ENCODE assay signal across 8 cellular contexts in genomic region chr17:75904749-75905521, GRCh38. TPM values are rescaled to one million over a fixed set of nuclear protein-coding genes. Genes with fewer than 3 reads are reported as not detected.
DNase-seq lines count a peak whose midpoint lies in the region; ATAC-seq and TF ChIP-seq lines count a peak whose summit lies in the region.

MRPL38 (minus strand) TSS chr17:75904884; CDS start chr17:75904875, 9 bp downstream.

- H3K9me3 ChIP-seq in SK-N-MC (ENCODE audit: low read depth, low read length) (no peaks in the 10 kb centered on the region), testis (no peaks in the 10 kb centered on the region)

- H3K27me3 ChIP-seq in testis: no peaks in the 10 kb centered on the region

- H3K4me3 ChIP-seq in GM08714 (ENCODE audit: low read length) (peak within 1 kb of the TSS; percentile 89), NB4 (ENCODE audit: low read depth, low read length) (peak within 1 kb of the TSS; percentile 79), SK-N-MC (peak within 1 kb of the TSS; percentile 86), testis (peak within 1 kb of the TSS; percentile 81 to 82)

- 2 to 5% methylated on average over 7 to 46 of the region's 69 CpGs for whole genome bisulfite sequencing in testis, 2 donors

- H3K27ac Mint-ChIP-seq in HFFc6: peak within 1 kb of the TSS; percentile 95

- peak; percentile 95 for DNase-seq in HFFc6
- peak; percentile 97 for DNase-seq in NB4 (ENCODE audit: low read depth)
- peak; percentile 20 for DNase-seq in SK-N-MC (ENCODE audit: low read depth, low spot score)
- DNase-seq in activated naive CD4-positive, alpha-beta T cell treated with anti-CD3 and anti-CD28 coated beads, Interleukin-2, amount 50 U/mL, for 16 hours: peak; percentile 94
- DNase-seq in globus pallidus (ENCODE audit: low spot score): peak; percentile 83
- DNase-seq in omental fat pad (ENCODE audit: low spot score): peak; percentile 79
- peak; percentile 94 for DNase-seq in testis

- TF ChIP-seq CTCF in HFFc6 (IDR thresholded peaks at IDR 0.05): peak; percentile 100
- peak; percentile 63 for TF ChIP-seq CTCF in NB4 (IDR thresholded peaks at IDR 0.05; ENCODE audit: low read depth, low read length)
- peak in 2 of 3 donors; percentile 95 to 99 for TF ChIP-seq CTCF in omental fat pad (IDR thresholded peaks at IDR 0.05)
- TF ChIP-seq CTCF in testis (IDR thresholded peaks at IDR 0.05): peak; percentile 99 to 100 (median 100)

- peaks cover 9% of the 10 kb centered on the region; the same call in 1 of the 2 replicates for H3K4me1 Mint-ChIP-seq in HFFc6 (ENCODE audit: low read depth)

- no peaks in the 10 kb centered on the region for H3K9me3 Mint-ChIP-seq in HFFc6

- intact Hi-C loops in testis (cut with DNase I; ENCODE audit: low total_unique reads): loop anchor here (2.0 kb wide), 1 partner anchor 102 kb away; no protein-coding TSS in a partner anchor

- H3K36me3 ChIP-seq in SK-N-MC (ENCODE audit: insufficient read depth, low read length): peaks cover 17% of the 10 kb centered on the region; the same call in 1 of the 2 replicates
- no peaks in the 10 kb centered on the region for H3K36me3 ChIP-seq in testis (ENCODE audit: low read depth, missing control alignments)

- H3K36me3 Mint-ChIP-seq in HFFc6 (ENCODE audit: low read depth): no peaks in the 10 kb centered on the region

- H3K27ac ChIP-seq in SK-N-MC (peak within 1 kb of the TSS; percentile 78), testis (peak within 1 kb of the TSS; percentile 75 to 82)

- peaks cover 9% of the 10 kb centered on the region for H3K4me1 ChIP-seq in testis

- peak; percentile 95 for ATAC-seq in omental fat pad (ENCODE audit: low FRiP score)

- peak within 1 kb of the TSS; percentile 88 for H3K9ac ChIP-seq in SK-N-MC (ENCODE audit: insufficient read length)

- TF ChIP-seq POLR2A in NB4 (IDR thresholded peaks at IDR 0.05; ENCODE audit: extremely low read depth, insufficient read length) (peak; percentile 57), testis (IDR thresholded peaks at IDR 0.05) (no peak)

- peaks cover 2% of the 10 kb centered on the region; the same call in 1 of the 2 replicates for H3K27me3 Mint-ChIP-seq in HFFc6 (ENCODE audit: insufficient read depth)

- peak within 1 kb of the TSS; percentile 97 for H3K4me3 Mint-ChIP-seq in HFFc6

RNA-seq across cellular contexts. Expression of gene MRPL38, which starts in this region (rescaled TPM):
- total RNA-seq in HFFc6 (2021; fragmentation: NEBNext Ultra II Directional; extraction: Animal tissue kit (Norgen Biotek cat#: 25700)): 10 to 100 TPM; 64.9 to 89.8 (median 70.3) TPM
- total RNA-seq in omental fat pad (10 to 100 TPM; 24.9 to 46.0 (median 35.6) TPM), testis (10 to 100 TPM; 88.2 to 88.7 TPM)
- polyA plus RNA-seq in testis (ENCODE audit: insufficient read depth, low read depth, low replicate concordance): 101 TPM

Comparison
In these comparisons a context has a peak if more than half of its experiments do, and no peak if none do; other contexts are left out.
1. Peak in every context shown above with its lines: DNase-seq, ATAC-seq, H3K4me3 ChIP-seq and H3K27ac ChIP-seq.
2. DNase-seq: peak in every context shown above with its lines; median percentile 97 in NB4; 95 in HFFc6; 94 in activated naive CD4-positive, alpha-beta T cell treated with anti-CD3 and anti-CD28 coated beads, Interleukin-2, amount 50 U/mL, for 16 hours; 94 in testis; 83 in globus pallidus; 79 in omental fat pad; 20 in SK-N-MC.